17 cellular contexts compared by ENCODE assay signal in genomic region chr9:32707326-32707725, GRCh38.
A peak's percentile ranks its signal among the peaks of the same experiment; 100 is the strongest.
DNase-seq lines count a peak whose midpoint lies in the region; ATAC-seq and TF ChIP-seq lines count a peak whose summit lies in the region.
"Had no signal": no experiment of that assay in that cellular context is flagged by ENCODE, and none has a peak within 500 bp of the region (broad histone marks: within the 10 kb centered on the region; RNA-seq: fewer than 3 reads in every experiment).

No MANE protein-coding gene starts in this region.

- no peak for TF ChIP-seq EP300 in transverse colon (IDR thresholded peaks at IDR 0.05; ENCODE audit: low read depth)

- H3K14ac ChIP-seq in IMR-90 (replicated peaks; ENCODE audit: low read depth, low read length), result no peak overlapping the region

- H3F3A ChIP-seq in PC-3 (ENCODE audit: low read length, unreplicated experiment), result no peaks in the 10 kb centered on the region

- no CpG with 5 or more reads among the region's 5 CpGs for WGBS in IMR-90 (ENCODE audit: extremely low coverage in 2 of 2, insufficient read length in 1 of 2), 2 experiments
- WGBS in testis, 2 donors, result 80 to 91% methylated on average over 5 of the region's 5 CpGs
- 81 to 86% methylated on average over 5 of the region's 5 CpGs for WGBS in transverse colon (ENCODE audit: low coverage in 1 of 2), 2 donors

- no peak overlapping the region for H3K18ac ChIP-seq in IMR-90 (ENCODE audit: low read depth, low read length)

- BruUV-seq in IMR-90 (replicated peaks; lab: Mats Ljungman, UMichigan) (no TSS peak), PC-3 (replicated peaks; lab: Mats Ljungman, UMichigan) (no TSS peak)

- dilution Hi-C loops in IMR-90 (cut with HindIII; ENCODE audit: low sequenced_read_pairs, unreplicated experiment), result no loop called here

- intact Hi-C loops in IMR-90 (cut with micrococcal nuclease), result no loop called here
- intact Hi-C loops in PC-3 (cut with micrococcal nuclease), result no loop called here
- intact Hi-C loops in testis (cut with DNase I; ENCODE audit: low total_unique reads), result no loop called here
- intact Hi-C loops in transverse colon (cut with DNase I; ENCODE audit: low total_unique reads), result no loop called here

- H3K27ac ChIP-seq in ACC112 (ENCODE audit: low read depth, low read length) (peak overlapping the region; percentile 52; the same call in 1 of the 2 replicates), IMR-90 (ENCODE audit: insufficient read depth, low read length) (no peak overlapping the region), PC-3 (ENCODE audit: low read length) (peak overlapping the region; percentile 73), testis (no peak overlapping the region), transverse colon (no peak overlapping the region), right atrium auricular region (no peak overlapping the region)
- H3K27ac ChIP-seq: 22Rv1; A549; BLaER1 treated with 17β-estradiol and CSF1 and Interleukin-3, amounts not matched to agents 10 nM and 100 nM had no signal

- TF ChIP-seq POLR2A in IMR-90 (IDR thresholded peaks at IDR 0.05; ENCODE audit: low read depth, low read length) (no peak), testis (IDR thresholded peaks at IDR 0.05) (no peak), transverse colon (IDR thresholded peaks at IDR 0.05) (no peak)

- H3K79me2 ChIP-seq in ACC112 (ENCODE audit: control insufficient read depth, insufficient read depth, low read length, unreplicated experiment) (no peaks in the 10 kb centered on the region), PC-3 (ENCODE audit: low read length) (no peaks in the 10 kb centered on the region)

- H3K9me1 ChIP-seq in IMR-90 (ENCODE audit: insufficient read depth, low read length), result no peaks in the 10 kb centered on the region

- POLR2A ChIA-PET in IMR-90 (lab: Charles Lee; ENCODE audit: unreplicated experiment) (no interaction called here), PC-3 (lab: Charles Lee; ENCODE audit: unreplicated experiment) (no interaction called here)

- H3K27me3 ChIP-seq in ACC112 (ENCODE audit: insufficient read depth, low read length), result no peaks in the 10 kb centered on the region
- no peaks in the 10 kb centered on the region for H3K27me3 ChIP-seq in IMR-90 (ENCODE audit: control insufficient read depth, insufficient read depth, low read length)
- H3K27me3 ChIP-seq in PC-3 (ENCODE audit: low read length), result no peaks in the 10 kb centered on the region
- no peaks in the 10 kb centered on the region for H3K27me3 ChIP-seq in testis
- H3K27me3 ChIP-seq in transverse colon, result no peaks in the 10 kb centered on the region
- H3K27me3 ChIP-seq in right atrium auricular region, result no peaks in the 10 kb centered on the region
- H3K27me3 ChIP-seq: BLaER1 treated with 17β-estradiol and CSF1 and Interleukin-3, amounts not matched to agents 10 nM and 100 nM had no signal

- no peak overlapping the region for H4K8ac ChIP-seq in IMR-90 (ENCODE audit: low read depth in 2 of 2, low read length in 2 of 2)

- no peak overlapping the region for H3K4ac ChIP-seq in IMR-90 (ENCODE audit: low read depth, low read length)

- no peak overlapping the region for H4K5ac ChIP-seq in IMR-90 (ENCODE audit: low read depth, low read length)

- TF ChIP-seq CTCF in IMR-90 (conservative IDR thresholded peaks at IDR 0.05; ENCODE audit: low read depth, low read length), result no peak
- no peak for TF ChIP-seq CTCF in PC-3 (conservative IDR thresholded peaks at IDR 0.05; ENCODE audit: low read depth, low read length)
- TF ChIP-seq CTCF in fibroblast of mammary gland (conservative IDR thresholded peaks at IDR 0.05; ENCODE audit: control insufficient read depth, insufficient read depth, low read depth, low read length), result no peak
- no peak for TF ChIP-seq CTCF in testis (IDR thresholded peaks at IDR 0.05)
- no peak for TF ChIP-seq CTCF in transverse colon (IDR thresholded peaks at IDR 0.05)
- no peak for TF ChIP-seq CTCF in right atrium auricular region (IDR thresholded peaks at IDR 0.05)

- H3K9ac ChIP-seq in IMR-90 (ENCODE audit: low read depth, low read length) (no peak overlapping the region), PC-3 (ENCODE audit: low read length) (peak overlapping the region; percentile 44)
- H3K9ac ChIP-seq: BLaER1 treated with 17β-estradiol and CSF1 and Interleukin-3, amounts not matched to agents 10 nM and 100 nM had no signal

- in situ Hi-C loops in IMR-90 (cut with MboI; ENCODE audit: low sequenced_read_pairs) (no loop called here), transverse colon (cut with MboI; ENCODE audit: low pct_ligation_motif_present in 1 of 4, low pct_unique_long_range_greater_than_20kb in 1 of 4, low sequenced_read_pairs in 3 of 4) (no loop called here)

- H3K4me2 ChIP-seq in IMR-90 (ENCODE audit: low read depth, low read length) (no peak overlapping the region), PC-3 (ENCODE audit: low read length) (0 out of 2 replicates have a peak overlapping the region, but pooled peaks have one; percentile 20)
- H3K4me2 ChIP-seq: A549; BLaER1 treated with 17β-estradiol and CSF1 and Interleukin-3, amounts not matched to agents 10 nM and 100 nM had no signal

- no peaks in the 10 kb centered on the region for H3K9me2 ChIP-seq in PC-3 (replicated peaks; ENCODE audit: low read length)

- H3K4me1 ChIP-seq in ACC112 (ENCODE audit: control insufficient read depth, insufficient read depth, low read length, unreplicated experiment), result peaks cover 8% of the 10 kb centered on the region
- H3K4me1 ChIP-seq in IMR-90 (ENCODE audit: control insufficient read depth, insufficient read depth, low read length), result no peaks in the 10 kb centered on the region; the same call in 1 of the 2 replicates
- H3K4me1 ChIP-seq in PC-3 (ENCODE audit: insufficient read depth, low read length), result peaks cover 26% of the 10 kb centered on the region
- H3K4me1 ChIP-seq in testis, result no peaks in the 10 kb centered on the region
- no peaks in the 10 kb centered on the region for H3K4me1 ChIP-seq in transverse colon
- no peaks in the 10 kb centered on the region for H3K4me1 ChIP-seq in right atrium auricular region
- H3K4me1 ChIP-seq: A549, HAP-1 had no signal

- no peak overlapping the region for H3K56ac ChIP-seq in IMR-90 (ENCODE audit: extremely low read depth, insufficient read depth, low read length)

- no peaks in the 10 kb centered on the region for H4K20me1 ChIP-seq in IMR-90 (ENCODE audit: insufficient read depth, low read length)
- no peaks in the 10 kb centered on the region for H4K20me1 ChIP-seq in PC-3 (ENCODE audit: low read length)
- H4K20me1 ChIP-seq: BLaER1 treated with 17β-estradiol and CSF1 and Interleukin-3, amounts not matched to agents 10 nM and 100 nM had no signal

- H2AK5ac ChIP-seq in IMR-90 (ENCODE audit: low read depth, low read length), result no peak overlapping the region

- no peak overlapping the region for H2BK120ac ChIP-seq in IMR-90 (ENCODE audit: low read depth, low read length)

- no peaks in the 10 kb centered on the region for H3K79me1 ChIP-seq in IMR-90 (ENCODE audit: low read depth in 1 of 2, low read length in 2 of 2)

- no peak overlapping the region for H2AK9ac ChIP-seq in IMR-90 (replicated peaks; ENCODE audit: low read depth, low read length, poor library complexity)

- TF ChIP-seq RAD21 in IMR-90 (IDR thresholded peaks at IDR 0.05; ENCODE audit: low read length), result no peak

- CTCF ChIA-PET in IMR-90 (lab: Yijun Ruan, JAX), result no interaction called here
- CTCF ChIA-PET in PC-3 (lab: Charles Lee), result no interaction called here

- no peak overlapping the region for H3K23ac ChIP-seq in IMR-90 (ENCODE audit: low read depth, low read length)

- DNase-seq in IMR-90, result peak; percentile 35
- peak; percentile 26 for DNase-seq in PC-3
- peak; percentile 72 for DNase-seq in fibroblast of mammary gland (ENCODE audit: low read depth)
- no peak for DNase-seq in testis
- DNase-seq in transverse colon, result no peak
- no peak for DNase-seq in right atrium auricular region (ENCODE audit: low spot score)
- DNase-seq: Calu3; CD8-positive, alpha-beta T cell; DMS79 treated with DMSO at 0.1 percent for 48 hours; EL had no signal

- H3K9me3 ChIP-seq in IMR-90 (ENCODE audit: control insufficient read depth, insufficient read depth, low read length) (no peaks in the 10 kb centered on the region), PC-3 (ENCODE audit: low read length) (no peaks in the 10 kb centered on the region), testis (no peaks in the 10 kb centered on the region), transverse colon (no peaks in the 10 kb centered on the region), right atrium auricular region (no peaks in the 10 kb centered on the region)
- H3K9me3 ChIP-seq: A549, HAP-1 had no signal

- no peak overlapping the region for H2BK20ac ChIP-seq in IMR-90 (ENCODE audit: low read depth, low read length)

- no peak overlapping the region for H2BK5ac ChIP-seq in IMR-90 (ENCODE audit: low read depth, low read length, poor library complexity, severe bottlenecking)

- no peak for ATAC-seq in IMR-90 (ENCODE audit: low read depth)
- no peak for ATAC-seq in PC-3
- ATAC-seq in HG03342 (IDR thresholded peaks at IDR 0.05; ENCODE audit: unreplicated experiment), result no peak
- ATAC-seq: A549; CD8-positive, alpha-beta T cell; GM12878 had no signal

- H3K4me3 ChIP-seq in ACC112 (ENCODE audit: low read depth, low read length) (no peak overlapping the region), IMR-90 (ENCODE audit: insufficient read depth, low read depth, low read length) (no peak overlapping the region), PC-3 (ENCODE audit: low read length) (no peak overlapping the region), fibroblast of mammary gland (ENCODE audit: control insufficient read depth, low read depth, low read length) (no peak overlapping the region), testis (no peak overlapping the region), transverse colon (no peak overlapping the region), right atrium auricular region (no peak overlapping the region)
- H3K4me3 ChIP-seq: A549; BLaER1 treated with 17β-estradiol and CSF1 and Interleukin-3, amounts not matched to agents 10 nM and 100 nM; GM12878; HAP-1 had no signal

- H2BK15ac ChIP-seq in IMR-90 (ENCODE audit: low read depth, low read length), result no peak overlapping the region

- no peaks in the 10 kb centered on the region for H3K36me3 ChIP-seq in ACC112 (ENCODE audit: insufficient read depth, low read length)
- H3K36me3 ChIP-seq in IMR-90 (ENCODE audit: control insufficient read depth, insufficient read depth, low read length), result no peaks in the 10 kb centered on the region
- no peaks in the 10 kb centered on the region for H3K36me3 ChIP-seq in PC-3 (ENCODE audit: low read depth, low read length)
- no peaks in the 10 kb centered on the region for H3K36me3 ChIP-seq in testis (ENCODE audit: low read depth, missing control alignments)
- no peaks in the 10 kb centered on the region for H3K36me3 ChIP-seq in transverse colon
- no peaks in the 10 kb centered on the region for H3K36me3 ChIP-seq in right atrium auricular region
- H3K36me3 ChIP-seq: BLaER1 treated with 17β-estradiol and CSF1 and Interleukin-3, amounts not matched to agents 10 nM and 100 nM; HAP-1 had no signal

- no peak overlapping the region for H4K91ac ChIP-seq in IMR-90 (ENCODE audit: insufficient read depth, low read depth, low read length)

- H2AFZ ChIP-seq in ACC112 (ENCODE audit: low read length, unreplicated experiment) (no peak overlapping the region), IMR-90 (replicated peaks; ENCODE audit: low read length, poor library complexity) (no peak overlapping the region), PC-3 (ENCODE audit: low read length) (no peak overlapping the region)

TF ChIP-seq in IMR-90, 13 proteins besides CTCF, POLR2A, EP300 and RAD21 (continues in another document):
- no peak for TF ChIP-seq FOS (IDR thresholded peaks at IDR 0.05; ENCODE audit: low read depth, low read length)

Comparison
In these comparisons a context has a peak if more than half of its experiments do, and no peak if none do; other contexts are left out.
1. H3K27ac ChIP-seq: peak in ACC112 (single experiment) and PC-3 (single experiment); none in IMR-90 (single experiment), testis (0 of 2), transverse colon (0 of 4) and right atrium auricular region (0 of 2).
2. DNase-seq: peak in IMR-90 (single experiment), PC-3 (single experiment) and fibroblast of mammary gland (single experiment); none in testis (single experiment), transverse colon (single experiment) and right atrium auricular region (single experiment).